11 cellular contexts compared by ENCODE assay signal in genomic region chr2:148022351-148022750, GRCh38. TPM values are rescaled to one million over a fixed set of nuclear protein-coding genes. Genes with fewer than 3 reads are reported as not detected.
DNase-seq lines count a peak whose midpoint lies in the region; ATAC-seq and TF ChIP-seq lines count a peak whose summit lies in the region.
"Had no signal": no experiment of that assay in that cellular context is flagged by ENCODE, and none has a peak within 500 bp of the region (broad histone marks: within the 10 kb centered on the region; RNA-seq: fewer than 3 reads in every experiment).

No MANE protein-coding gene starts in this region.

- H3K9ac ChIP-seq in OCI-LY1 (ENCODE audit: low read length) (peak overlapping the region; percentile 94), neural cell (ENCODE audit: low read length) (peak overlapping the region; percentile 94)

- no peaks in the 10 kb centered on the region for H3K9me3 Mint-ChIP-seq in CD8-positive, alpha-beta memory T cell

- H3K4me1 Mint-ChIP-seq in CD8-positive, alpha-beta memory T cell = peaks cover 65 to 77% (median 71%) of the 10 kb centered on the region in 3 donors

- H3K79me2 ChIP-seq in OCI-LY1 (ENCODE audit: insufficient read depth, low read length) (peaks cover 88% of the 10 kb centered on the region), neural cell (replicated peaks; ENCODE audit: insufficient read depth, low read length) (peaks cover 84% of the 10 kb centered on the region)

- H3K9me2 ChIP-seq in OCI-LY1 (ENCODE audit: low read depth, low read length) = no peaks in the 10 kb centered on the region
- H3K9me2 ChIP-seq in neural cell (ENCODE audit: insufficient read depth, low read length) = no peaks in the 10 kb centered on the region

- H3K4me3 Mint-ChIP-seq in CD8-positive, alpha-beta memory T cell = peak overlapping the region; percentile 93 to 100 (median 100)

- TF ChIP-seq EP300 in neural cell (conservative IDR thresholded peaks at IDR 0.05; ENCODE audit: poor library complexity, severe bottlenecking) = no peak

- H3K27me3 Mint-ChIP-seq in CD8-positive, alpha-beta memory T cell = peaks cover 0 to 3% of the 10 kb centered on the region in 2 donors

- CTCF ChIA-PET in CD8-positive, alpha-beta memory T cell (lab: Charles Lee) = interaction anchor here (0.7 to 0.8 kb wide), 3 partner anchors 196 to 623 kb away, joined by 3 read pairs; no protein-coding TSS in a partner anchor

- TF ChIP-seq RAD21 in neural cell (conservative IDR thresholded peaks at IDR 0.05) = no peak

- peak overlapping the region; percentile 79 for H3K4me3 ChIP-seq in CD8-positive, alpha-beta memory T cell (ENCODE audit: low read length)
- H3K4me3 ChIP-seq in OCI-LY1 (ENCODE audit: low read depth, low read length, poor library complexity, severe bottlenecking) (peak overlapping the region; percentile 78), neural cell (ENCODE audit: low read length) (peak overlapping the region; percentile 81)
- H3K4me3 ChIP-seq in effector memory CD4-positive, alpha-beta T cell (ENCODE audit: insufficient read depth, low read depth, low read length, poor library complexity, severe bottlenecking) = peak overlapping the region; percentile 84

- H2AFZ ChIP-seq in OCI-LY1 (ENCODE audit: low read length) (no peak overlapping the region), neural cell (ENCODE audit: low read depth, low read length) (peak overlapping the region; percentile 70)

- ATAC-seq in GM19452 (IDR thresholded peaks at IDR 0.05; ENCODE audit: unreplicated experiment) = no peak
- ATAC-seq in HG03039 (IDR thresholded peaks at IDR 0.05; ENCODE audit: unreplicated experiment) = no peak
- ATAC-seq in HG02938 (IDR thresholded peaks at IDR 0.05; ENCODE audit: unreplicated experiment) = no peak
- ATAC-seq: left colon had no signal

- H3K36me3 Mint-ChIP-seq in CD8-positive, alpha-beta memory T cell = peaks cover 0 to 25% (median 0%) of the 10 kb centered on the region in 3 donors

- peaks cover 31% of the 10 kb centered on the region for H3K4me1 ChIP-seq in CD8-positive, alpha-beta memory T cell (ENCODE audit: insufficient read depth, low read length)
- peaks cover 49% of the 10 kb centered on the region for H3K4me1 ChIP-seq in OCI-LY1 (ENCODE audit: insufficient read depth, low read length, severe bottlenecking)
- H3K4me1 ChIP-seq in effector memory CD4-positive, alpha-beta T cell (ENCODE audit: control insufficient read depth, insufficient read depth, low read length, poor library complexity, severe bottlenecking) = peaks cover 6% of the 10 kb centered on the region

- TF ChIP-seq CTCF in OCI-LY1 (IDR thresholded peaks at IDR 0.05; ENCODE audit: low read length) (no peak), neural cell (IDR thresholded peaks at IDR 0.05; ENCODE audit: poor library complexity, severe bottlenecking) (no peak)

- H4K20me1 ChIP-seq in OCI-LY1 (ENCODE audit: insufficient read depth, low read length) (no peaks in the 10 kb centered on the region), neural cell (ENCODE audit: insufficient read depth) (no peaks in the 10 kb centered on the region)

- no peaks in the 10 kb centered on the region for H3K9me3 ChIP-seq in CD8-positive, alpha-beta memory T cell (ENCODE audit: low read length)
- H3K9me3 ChIP-seq in OCI-LY1 (ENCODE audit: low read length) (no peaks in the 10 kb centered on the region), neural cell (ENCODE audit: low read length) (no peaks in the 10 kb centered on the region)
- H3K9me3 ChIP-seq in effector memory CD4-positive, alpha-beta T cell (ENCODE audit: control insufficient read depth, low read length) = no peaks in the 10 kb centered on the region

- H3K27ac Mint-ChIP-seq in CD8-positive, alpha-beta memory T cell = peak overlapping the region; percentile 90 to 99 (median 98)

- H3K4me2 ChIP-seq in OCI-LY1 (ENCODE audit: low read length) = peak overlapping the region; percentile 96
- peak overlapping the region; percentile 89 for H3K4me2 ChIP-seq in neural cell (ENCODE audit: low read length)

- H3K27ac ChIP-seq in CD8-positive, alpha-beta memory T cell (ENCODE audit: low read depth, low read length) = no peak overlapping the region
- peak overlapping the region; percentile 86 for H3K27ac ChIP-seq in OCI-LY1 (ENCODE audit: low read depth, low read length, poor library complexity, severe bottlenecking)
- peak overlapping the region; percentile 92 for H3K27ac ChIP-seq in effector memory CD4-positive, alpha-beta T cell (ENCODE audit: insufficient read depth, low read length, poor library complexity, severe bottlenecking)
- H3K27ac ChIP-seq in neural cell (ENCODE audit: low read length) = peak overlapping the region; percentile 96

- no peaks in the 10 kb centered on the region for H3K36me3 ChIP-seq in CD8-positive, alpha-beta memory T cell (ENCODE audit: insufficient read depth, low read length)
- H3K36me3 ChIP-seq in OCI-LY1 (ENCODE audit: insufficient read depth, low read length) (0 out of 2 replicates have a peak, but pooled peaks cover 7% of the 10 kb centered on the region), neural cell (ENCODE audit: insufficient read depth, low read length) (no peaks in the 10 kb centered on the region)
- no peaks in the 10 kb centered on the region for H3K36me3 ChIP-seq in effector memory CD4-positive, alpha-beta T cell (ENCODE audit: control insufficient read depth, insufficient read depth, low read length)

- POLR2A ChIA-PET in CD8-positive, alpha-beta memory T cell (lab: Charles Lee) = interaction anchor here (1.3 kb wide), 1 partner anchor 623 kb away, joined by 4 read pairs; no protein-coding TSS in a partner anchor

- H3F3A ChIP-seq in OCI-LY1 (ENCODE audit: insufficient read depth, low read length) (no peaks in the 10 kb centered on the region), neural cell (ENCODE audit: insufficient read depth, low read length, poor library complexity, severe bottlenecking) (no peaks in the 10 kb centered on the region)

- no peaks in the 10 kb centered on the region for H3K27me3 ChIP-seq in CD8-positive, alpha-beta memory T cell (ENCODE audit: insufficient read depth, low read length, poor library complexity, severe bottlenecking)
- H3K27me3 ChIP-seq in OCI-LY1 (ENCODE audit: insufficient read depth, low read length) (no peaks in the 10 kb centered on the region), neural cell (ENCODE audit: insufficient read depth, low read depth, low read length) (no peaks in the 10 kb centered on the region)
- H3K27me3 ChIP-seq in effector memory CD4-positive, alpha-beta T cell (replicated peaks; ENCODE audit: control insufficient read depth, insufficient read depth, low read length, poor library complexity, severe bottlenecking) = no peaks in the 10 kb centered on the region

- no peak for DNase-seq in CD8-positive, alpha-beta memory T cell
- no peak for DNase-seq in effector memory CD4-positive, alpha-beta T cell
- DNase-seq in DMS114 treated with DMSO at 0.1 percent for 48 hours (lab: John Stamatoyannopoulos, UW; ENCODE audit: unreplicated experiment) = no peak
- DNase-seq: activated CD4-positive, alpha-beta T cell treated with anti-CD3 and anti-CD28 coated beads for 1 hour; left colon; trophoblast cell had no signal

TF ChIP-seq in neural cell, 6 proteins besides CTCF, POLR2A, EP300 and RAD21:
- TF ChIP-seq MXI1 (conservative IDR thresholded peaks at IDR 0.05; ENCODE audit: poor library complexity, severe bottlenecking) (no peak), REST (IDR thresholded peaks at IDR 0.05; ENCODE audit: borderline replicate concordance) (no peak), TAF1 (IDR thresholded peaks at IDR 0.05; ENCODE audit: low read depth) (no peak)
TF ChIP-seq in neural cell: peak in this region for 0.

RNA-seq across cellular contexts. Expression of gene MBD5, which starts 1.5 kb away (rescaled TPM):
- 10 to 100 TPM; 15.2 to 18.3 TPM for total RNA-seq in CD8-positive, alpha-beta memory T cell
- 16.9 TPM for polyA plus RNA-seq in CD8-positive, alpha-beta memory T cell
- 9.7 and 28.9 TPM in 2 replicates for polyA plus RNA-seq in neural cell
- polyA minus RNA-seq in neural cell = 129 and 158 TPM in 2 replicates

RNA-seq across cellular contexts. Expression of gene ORC4, which starts 1.8 kb away (rescaled TPM):
- total RNA-seq in CD8-positive, alpha-beta memory T cell = 10 to 100 TPM; 34.8 to 35.4 TPM
- polyA plus RNA-seq in CD8-positive, alpha-beta memory T cell = 39.3 TPM
- 215 and 261 TPM in 2 replicates for polyA plus RNA-seq in neural cell
- polyA minus RNA-seq in neural cell = 247 and 362 TPM in 2 replicates
